ENCODE assay signal across 13 cellular contexts in genomic region chr9:92612292-92612691, GRCh38.
"Had no signal": no experiment of that assay in that cellular context is flagged by ENCODE, and none has a peak within 500 bp of the region (broad histone marks: within the 10 kb centered on the region; RNA-seq: fewer than 3 reads in every experiment).

No MANE protein-coding gene starts in this region.

- H3K27ac ChIP-seq: ovary, upper lobe of left lung had no signal

- H3K4me1 Mint-ChIP-seq: memory B cell had no signal

- DNase-seq: activated CD4-positive, alpha-beta T cell treated with anti-CD3 and anti-CD28 coated beads, Interleukin-2, amount 50 U/mL, for 4 hours; activated CD4-positive, CD25-positive, alpha-beta regulatory T cell treated with anti-CD3 and anti-CD28 coated beads, Interleukin-2, amount 50 U/mL, for 72 hours; activated gamma-delta T cell treated with Interleukin-2 at 50 U/mL for 16 hours; activated T-cell treated with anti-CD3 and anti-CD28 coated beads, Interleukin-2, amount 50 U/mL, for 72 hours; effector memory CD8-positive, alpha-beta T cell; islet precursor cell; ovary; substantia nigra; T-helper 2 cell had no signal

- H3K4me3 Mint-ChIP-seq: activated T-cell treated with anti-CD3 and anti-CD28 coated beads, Interleukin-2, amount 50 U/mL, for 72 hours; effector memory CD8-positive, alpha-beta T cell; memory B cell; natural killer cell treated with Interleukin-12 subunit alpha and Interleukin-12 subunit beta and Interleukin-15 and Interleukin-18, amount 100 ng/mL, for 72 hours had no signal

- H3K27me3 ChIP-seq: ovary, upper lobe of left lung had no signal

- H3K27ac Mint-ChIP-seq: activated T-cell treated with anti-CD3 and anti-CD28 coated beads, Interleukin-2, amount 50 U/mL, for 72 hours; effector memory CD8-positive, alpha-beta T cell; memory B cell; natural killer cell treated with Interleukin-12 subunit alpha and Interleukin-12 subunit beta and Interleukin-15 and Interleukin-18, amount 100 ng/mL, for 72 hours had no signal

- H3K4me3 ChIP-seq: ovary, upper lobe of left lung had no signal

- H3K27me3 Mint-ChIP-seq: effector memory CD8-positive, alpha-beta T cell; memory B cell; natural killer cell treated with Interleukin-12 subunit alpha and Interleukin-12 subunit beta and Interleukin-15 and Interleukin-18, amount 100 ng/mL, for 72 hours had no signal

- H3K9me3 Mint-ChIP-seq: activated T-cell treated with anti-CD3 and anti-CD28 coated beads, Interleukin-2, amount 50 U/mL, for 72 hours; effector memory CD8-positive, alpha-beta T cell; memory B cell; natural killer cell treated with Interleukin-12 subunit alpha and Interleukin-12 subunit beta and Interleukin-15 and Interleukin-18, amount 100 ng/mL, for 72 hours had no signal

- H3K9me3 ChIP-seq: ovary, upper lobe of left lung had no signal

- H3K36me3 ChIP-seq: ovary had no signal

- ATAC-seq: activated T-cell treated with anti-CD3 and anti-CD28 coated beads, Interleukin-2, amount 50 U/mL, for 72 hours; effector memory CD8-positive, alpha-beta T cell; left lobe of liver; natural killer cell treated with Interleukin-12 subunit alpha and Interleukin-12 subunit beta and Interleukin-15 and Interleukin-18, amount 100 ng/mL, for 72 hours had no signal
